ENCODE assay signal across 29 cellular contexts in genomic region chr7:5222861-5223411, GRCh38. TPM values are rescaled to one million over a fixed set of nuclear protein-coding genes. Genes with fewer than 3 reads are reported as not detected.
DNase-seq lines count a peak whose midpoint lies in the region; ATAC-seq and TF ChIP-seq lines count a peak whose summit lies in the region.
"Had no signal": no experiment of that assay in that cellular context is flagged by ENCODE, and none has a peak within 500 bp of the region (broad histone marks: within the 10 kb centered on the region; RNA-seq: fewer than 3 reads in every experiment).

No MANE protein-coding gene starts in this region.

- H3K4me1 Mint-ChIP-seq in Caco-2 (ENCODE audit: low read depth, unreplicated experiment) (peaks cover 36% of the 10 kb centered on the region), chondrocyte (ENCODE audit: low read depth) (peaks cover 9% of the 10 kb centered on the region), osteocyte (ENCODE audit: unreplicated experiment) (peaks cover 16% of the 10 kb centered on the region)
- H3K4me1 Mint-ChIP-seq: activated CD4-positive, alpha-beta T cell treated with anti-CD3 and anti-CD28 coated beads for 36 hours had no signal

- POLR2A ChIA-PET in Caco-2 (lab: Charles Lee) (interaction anchor here (1.1 kb wide), 1 partner anchor 19 kb away, joined by 14 read pairs; no protein-coding TSS in a partner anchor), HEK293 (lab: Yijun Ruan, JAX) (no interaction called here)

- H3K9me3 ChIP-seq in Caco-2 (no peaks in the 10 kb centered on the region), HEK293 (ENCODE audit: control insufficient read depth, insufficient read depth, low read depth, low read length) (no peaks in the 10 kb centered on the region)
- H3K9me3 ChIP-seq: heart right ventricle, SK-N-SH had no signal

- H3K4me1 ChIP-seq in Caco-2 (peaks cover 28% of the 10 kb centered on the region), HEK293 (ENCODE audit: control insufficient read depth, insufficient read depth, low read length) (no peaks in the 10 kb centered on the region)

- H3K36me3 Mint-ChIP-seq in Caco-2 (ENCODE audit: insufficient read depth, unreplicated experiment): peaks cover 84% of the 10 kb centered on the region
- peaks cover 50% of the 10 kb centered on the region for H3K36me3 Mint-ChIP-seq in chondrocyte (ENCODE audit: low read depth)
- peaks cover 68% of the 10 kb centered on the region for H3K36me3 Mint-ChIP-seq in osteocyte (ENCODE audit: unreplicated experiment)

- CTCF ChIA-PET in Caco-2 (lab: Charles Lee): interaction anchor here (0.5 to 1.8 kb wide), 2 partner anchors 17 to 105 kb away, joined by 3 to 6 read pairs; no protein-coding TSS in a partner anchor
- CTCF ChIA-PET in HEK293 (lab: Yijun Ruan, JAX): no interaction called here

- no peak overlapping the region for H3K27ac ChIP-seq in HEK293 (ENCODE audit: extremely low read depth, low read depth, low read length)
- H3K27ac ChIP-seq: coronary artery, GM23248, heart right ventricle, HL-60 had no signal

- H3K27ac Mint-ChIP-seq in Caco-2 (ENCODE audit: unreplicated experiment) (peak overlapping the region; percentile 95), chondrocyte (ENCODE audit: unreplicated experiment) (no peak overlapping the region), osteocyte (ENCODE audit: unreplicated experiment) (peak overlapping the region; percentile 73)
- H3K27ac Mint-ChIP-seq: activated CD4-positive, alpha-beta T cell treated with anti-CD3 and anti-CD28 coated beads for 36 hours; activated naive CD8-positive, alpha-beta T cell had no signal

- DNase-seq in Caco-2: peak; percentile 82 to 84
- DNase-seq in chondrocyte (ENCODE audit: low spot score): peak; percentile 75
- no peak for DNase-seq in osteocyte (ENCODE audit: extremely low spot score, unreplicated experiment)
- no peak for DNase-seq in NCI-H2029 treated with DMSO at 0.1 percent for 48 hours (lab: John Stamatoyannopoulos, UW)
- no peak for DNase-seq in Ammon's horn (ENCODE audit: low spot score)
- DNase-seq in stimulated activated naive CD8-positive, alpha-beta T cell treated with anti-CD3 and anti-CD28 coated beads, Interleukin-15, Interleukin-2, amounts not matched to agents 100 U/mL and 50 U/mL, for 24 hours: no peak
- DNase-seq in omental fat pad (ENCODE audit: low spot score): no peak
- DNase-seq: ACHN; activated CD4-positive, alpha-beta T cell treated with anti-CD3 and anti-CD28 coated beads for 36 hours; activated effector memory CD4-positive, alpha-beta T cell treated with Interleukin-2 at 50 U/mL for 16 hours; activated T-cell treated with anti-CD3 and anti-CD28 coated beads for 4 hours; COR-L47; DND-41; foreskin fibroblast; GM23248; heart right ventricle; naive B cell; NCI-H1930; NCI-H446 treated with DMSO at 0.1 percent for 48 hours; occipital lobe; SK-N-SH; stimulated activated CD4-positive, alpha-beta T cell treated with anti-CD3 and anti-CD28 coated beads, Interleukin-2, amount 100 ng/mL, for 48 hours; substantia nigra; T-helper 2 cell had no signal

- H3K9me3 Mint-ChIP-seq in Caco-2 (ENCODE audit: unreplicated experiment) (no peaks in the 10 kb centered on the region), chondrocyte (ENCODE audit: low read depth) (no peaks in the 10 kb centered on the region), osteocyte (ENCODE audit: unreplicated experiment) (no peaks in the 10 kb centered on the region)
- H3K9me3 Mint-ChIP-seq: naive B cell had no signal

- ATAC-seq in stimulated activated naive CD8-positive, alpha-beta T cell treated with anti-CD3 and anti-CD28 coated beads, Interleukin-15, Interleukin-2, amounts not matched to agents 100 U/mL and 50 U/mL, for 24 hours: no peak
- no peak for ATAC-seq in omental fat pad (ENCODE audit: low FRiP score)
- ATAC-seq: activated CD4-positive, alpha-beta T cell treated with anti-CD3 and anti-CD28 coated beads for 36 hours; esophagus mucosa had no signal

- no peaks in the 10 kb centered on the region for H3K27me3 Mint-ChIP-seq in Caco-2 (ENCODE audit: insufficient read depth, unreplicated experiment)
- H3K27me3 Mint-ChIP-seq in chondrocyte (ENCODE audit: low read depth): no peaks in the 10 kb centered on the region
- no peaks in the 10 kb centered on the region for H3K27me3 Mint-ChIP-seq in osteocyte (ENCODE audit: unreplicated experiment)
- H3K27me3 Mint-ChIP-seq: activated CD4-positive, alpha-beta T cell treated with anti-CD3 and anti-CD28 coated beads for 36 hours; activated naive CD8-positive, alpha-beta T cell; naive B cell had no signal

- H3K4me3 Mint-ChIP-seq in Caco-2 (ENCODE audit: unreplicated experiment) (peak overlapping the region; percentile 62), chondrocyte (ENCODE audit: unreplicated experiment) (no peak overlapping the region), osteocyte (ENCODE audit: unreplicated experiment) (no peak overlapping the region)
- H3K4me3 Mint-ChIP-seq: activated CD4-positive, alpha-beta T cell treated with anti-CD3 and anti-CD28 coated beads for 36 hours; activated naive CD8-positive, alpha-beta T cell had no signal

- BruUV-seq in Caco-2 (replicated peaks; lab: Mats Ljungman, UMichigan): TSS peak; percentile 56

- no peaks in the 10 kb centered on the region for H3K27me3 ChIP-seq in Caco-2 (replicated peaks; ENCODE audit: control insufficient read depth, insufficient read depth, low read length)
- H3K27me3 ChIP-seq: heart right ventricle had no signal

- no peak overlapping the region for H3K4me3 ChIP-seq in Caco-2 (ENCODE audit: low read depth, low read length)
- H3K4me3 ChIP-seq in HEK293 (ENCODE audit: low read depth, low read length): no peak overlapping the region
- H3K4me3 ChIP-seq: coronary artery, GM23248, heart right ventricle had no signal

- TF ChIP-seq CTCF in Caco-2 (IDR thresholded peaks at IDR 0.05; ENCODE audit: insufficient read depth in 1 of 2, low read depth in 1 of 2, low read length in 1 of 2, severe bottlenecking in 1 of 2, unreplicated experiment in 1 of 2) (no peak), HEK293 (tag by site-specific recombination; IDR thresholded peaks at IDR 0.05) (no peak), chondrocyte (IDR thresholded peaks at IDR 0.05) (no peak), osteocyte (IDR thresholded peaks at IDR 0.05) (no peak), omental fat pad (IDR thresholded peaks at IDR 0.05) (no peak)

- intact Hi-C loops in Caco-2 (cut with micrococcal nuclease; ENCODE audit: unreplicated experiment): loop anchor here (1.0 kb wide), 1 partner anchor 17 kb away; no protein-coding TSS in a partner anchor

- H3K36me3 ChIP-seq in Caco-2 (ENCODE audit: control insufficient read depth, insufficient read depth, low read length): peaks cover 7% of the 10 kb centered on the region; the same call in 1 of the 2 replicates
- peaks cover 19 to 84% of the 10 kb centered on the region in 2 experiments; a peak in 2 of 3 replicates for H3K36me3 ChIP-seq in HEK293 (ENCODE audit: control insufficient read depth in 2 of 2, insufficient read depth in 1 of 2, low read length in 2 of 2)

TF ChIP-seq in HEK293, 187 proteins besides CTCF, POLR2A, EP300 and RAD21:
- TF ChIP-seq, protein P1, sequence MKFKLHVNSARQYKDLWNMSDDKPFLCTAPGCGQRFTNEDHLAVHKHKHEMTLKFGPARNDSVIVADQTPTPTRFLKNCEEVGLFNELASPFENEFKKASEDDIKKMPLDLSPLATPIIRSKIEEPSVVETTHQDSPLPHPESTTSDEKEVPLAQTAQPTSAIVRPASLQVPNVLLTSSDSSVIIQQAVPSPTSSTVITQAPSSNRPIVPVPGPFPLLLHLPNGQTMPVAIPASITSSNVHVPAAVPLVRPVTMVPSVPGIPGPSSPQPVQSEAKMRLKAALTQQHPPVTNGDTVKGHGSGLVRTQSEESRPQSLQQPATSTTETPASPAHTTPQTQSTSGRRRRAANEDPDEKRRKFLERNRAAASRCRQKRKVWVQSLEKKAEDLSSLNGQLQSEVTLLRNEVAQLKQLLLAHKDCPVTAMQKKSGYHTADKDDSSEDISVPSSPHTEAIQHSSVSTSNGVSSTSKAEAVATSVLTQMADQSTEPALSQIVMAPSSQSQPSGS (tag by site-specific recombination; IDR thresholded peaks at IDR 0.05; ENCODE audit: low read depth): no peak
- TF ChIP-seq, protein P2, sequence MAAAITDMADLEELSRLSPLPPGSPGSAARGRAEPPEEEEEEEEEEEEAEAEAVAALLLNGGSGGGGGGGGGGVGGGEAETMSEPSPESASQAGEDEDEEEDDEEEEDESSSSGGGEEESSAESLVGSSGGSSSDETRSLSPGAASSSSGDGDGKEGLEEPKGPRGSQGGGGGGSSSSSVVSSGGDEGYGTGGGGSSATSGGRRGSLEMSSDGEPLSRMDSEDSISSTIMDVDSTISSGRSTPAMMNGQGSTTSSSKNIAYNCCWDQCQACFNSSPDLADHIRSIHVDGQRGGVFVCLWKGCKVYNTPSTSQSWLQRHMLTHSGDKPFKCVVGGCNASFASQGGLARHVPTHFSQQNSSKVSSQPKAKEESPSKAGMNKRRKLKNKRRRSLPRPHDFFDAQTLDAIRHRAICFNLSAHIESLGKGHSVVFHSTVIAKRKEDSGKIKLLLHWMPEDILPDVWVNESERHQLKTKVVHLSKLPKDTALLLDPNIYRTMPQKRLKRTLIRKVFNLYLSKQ (tag by site-specific recombination; IDR thresholded peaks at IDR 0.05; ENCODE audit: borderline replicate concordance): no peak
- TF ChIP-seq ZNF24 (tag by site-specific recombination; IDR thresholded peaks at IDR 0.05): no peak
- no peak for TF ChIP-seq ZNF350 (tag by site-specific recombination; IDR thresholded peaks at IDR 0.05)
- no peak for TF ChIP-seq ZNF114 (tag by site-specific recombination; IDR thresholded peaks at IDR 0.05)
- peak; percentile 21; the same call in 1 of the 2 replicates for TF ChIP-seq ZBTB8A (tag by site-specific recombination; IDR thresholded peaks at IDR 0.05)
TF ChIP-seq in HEK293: peak in this region for 1.

RNA-seq across cellular contexts. Expression of gene WIPI2, which starts 32.9 kb away (rescaled TPM):
- total RNA-seq in Caco-2 (2022) (70.3 and 81.6 TPM in 2 replicates), chondrocyte (61.0 to 68.0 TPM (median 61.6 TPM) in 3 replicates), osteocyte (83.3 and 86.1 TPM in 2 replicates), omental fat pad (10 to 100 TPM; 46.5 to 70.3 (median 63.7) TPM)

RNA-seq across cellular contexts. Expression of gene SLC29A4, which starts 59.8 kb away (rescaled TPM):
- total RNA-seq in Caco-2 (2022) (34.6 and 38.4 TPM in 2 replicates), chondrocyte (6.6 to 10.4 TPM (median 9.7 TPM) in 3 replicates), osteocyte (7.9 and 9.7 TPM in 2 replicates), omental fat pad (10 to 100 TPM in 3 of 4 donors, 1 to 10 TPM in 1; 7.3 to 22.7 (median 13.3) TPM)

Comparison
In these comparisons a context has a peak if more than half of its experiments do, and no peak if none do; other contexts are left out.
1. DNase-seq: peak in Caco-2 (2 of 2) and chondrocyte (single experiment); none in osteocyte (single experiment), NCI-H2029 treated with DMSO at 0.1 percent for 48 hours (single experiment), Ammon's horn (single experiment), stimulated activated naive CD8-positive, alpha-beta T cell treated with anti-CD3 and anti-CD28 coated beads, Interleukin-15, Interleukin-2, amounts not matched to agents 100 U/mL and 50 U/mL, for 24 hours (single experiment) and omental fat pad (single experiment).